In the genomic region with DNA sequence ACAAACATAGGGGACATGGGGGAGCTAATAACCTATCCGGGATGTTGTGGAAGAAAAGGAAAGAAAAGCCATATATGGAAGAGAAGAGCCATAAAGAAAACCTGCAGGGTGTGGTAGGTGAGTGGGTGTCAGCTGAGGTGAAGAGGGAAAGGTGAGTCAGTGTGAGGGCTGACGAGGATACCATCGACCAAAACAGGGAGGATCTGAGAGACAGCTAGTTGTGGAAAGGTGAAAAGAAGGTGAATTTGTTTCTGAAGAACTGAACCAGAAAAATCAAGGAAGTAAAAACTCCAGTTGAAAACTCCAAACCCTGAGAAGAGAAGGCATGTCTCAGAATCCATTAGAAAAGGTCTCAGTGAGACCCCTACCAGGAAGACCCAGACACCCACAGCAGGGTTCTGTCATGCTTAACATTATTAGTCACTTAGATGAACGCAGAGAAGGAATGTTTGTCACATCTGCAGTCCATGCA, we compare ENCODE assay signal across 18 cellular contexts. TPM values are rescaled to one million over a fixed set of nuclear protein-coding genes. Genes with fewer than 3 reads are reported as not detected.
A peak's percentile ranks its signal among the peaks of the same experiment; 100 is the strongest.
DNase-seq lines count a peak whose midpoint lies in the region; ATAC-seq, FAIRE-seq and TF ChIP-seq lines count a peak whose summit lies in the region.
"Had no signal": no experiment of that assay in that cellular context is flagged by ENCODE, and none has a peak within 500 bp of the region (broad histone marks: within the 10 kb centered on the region; RNA-seq: fewer than 3 reads in every experiment).

No MANE protein-coding gene starts in this region.

- intact Hi-C loops in lower lobe of right lung (cut with DNase I): no loop called here

- H3K9me3 ChIP-seq in DOHH2 (ENCODE audit: control insufficient read depth, insufficient read depth, low read length): no peaks in the 10 kb centered on the region
- H3K9me3 ChIP-seq in HEK293 (ENCODE audit: control insufficient read depth, insufficient read depth, low read depth, low read length): no peaks in the 10 kb centered on the region
- no peaks in the 10 kb centered on the region for H3K9me3 ChIP-seq in lower lobe of right lung
- H3K9me3 ChIP-seq: gastrocnemius medialis, neutrophil had no signal

- H3K27me3 Mint-ChIP-seq in memory B cell: no peaks in the 10 kb centered on the region

- H3K27ac ChIP-seq in DOHH2 (ENCODE audit: low read depth, low read length): peak overlapping the region; percentile 2; the same call in 1 of the 2 replicates
- no peak overlapping the region for H3K27ac ChIP-seq in HEK293 (ENCODE audit: extremely low read depth, low read depth, low read length)
- no peak overlapping the region for H3K27ac ChIP-seq in lower lobe of right lung
- H3K27ac ChIP-seq: gastrocnemius medialis, neutrophil, VCaP had no signal

- H3K36me3 ChIP-seq in DOHH2 (ENCODE audit: control insufficient read depth, low read length) (peaks cover 90% of the 10 kb centered on the region), HEK293 (ENCODE audit: control insufficient read depth in 2 of 2, insufficient read depth in 1 of 2, low read length in 2 of 2) (no peaks in the 10 kb centered on the region), bronchial epithelial cell (ENCODE audit: control insufficient read depth, insufficient read depth, low read length) (no peaks in the 10 kb centered on the region), lower lobe of right lung (no peaks in the 10 kb centered on the region)
- H3K36me3 ChIP-seq: gastrocnemius medialis, neutrophil had no signal

- peaks cover 18% of the 10 kb centered on the region; the same call in 1 of the 2 replicates for H4K20me1 ChIP-seq in DOHH2 (ENCODE audit: control insufficient read depth, insufficient read depth, low read depth, low read length)

- peaks cover 98% of the 10 kb centered on the region for H3K79me2 ChIP-seq in DOHH2 (ENCODE audit: control insufficient read depth, low read length)

- FAIRE-seq in bronchial epithelial cell (lab: Jason Lieb, UNC): peak; percentile 94

- H3K4me3 Mint-ChIP-seq in memory B cell: peak overlapping the region; percentile 96

- H3K27ac Mint-ChIP-seq in memory B cell: peak overlapping the region; percentile 88

- no peaks in the 10 kb centered on the region for H3K9me3 Mint-ChIP-seq in memory B cell

- H3K4me2 ChIP-seq in DOHH2 (ENCODE audit: low read length): peak overlapping the region; percentile 85

- H3F3A ChIP-seq in DOHH2 (ENCODE audit: control insufficient read depth, insufficient read depth): peaks cover 11% of the 10 kb centered on the region

- H3K4me1 ChIP-seq in DOHH2 (ENCODE audit: control insufficient read depth, low read length): peaks cover 73% of the 10 kb centered on the region
- no peaks in the 10 kb centered on the region for H3K4me1 ChIP-seq in HEK293 (ENCODE audit: control insufficient read depth, insufficient read depth, low read length)
- peaks cover 7% of the 10 kb centered on the region for H3K4me1 ChIP-seq in lower lobe of right lung

- no peak for TF ChIP-seq CTCF in DOHH2 (IDR thresholded peaks at IDR 0.05; ENCODE audit: low read depth, low read length, poor library complexity, severe bottlenecking)
- TF ChIP-seq CTCF in HEK293 (tag by site-specific recombination; IDR thresholded peaks at IDR 0.05): no peak
- no peak for TF ChIP-seq CTCF in bronchial epithelial cell (IDR thresholded peaks at IDR 0.05; ENCODE audit: insufficient read depth, low read length, severe bottlenecking)
- no peak for TF ChIP-seq CTCF in lower lobe of right lung (IDR thresholded peaks at IDR 0.05)

- ATAC-seq in memory B cell (ENCODE audit: low read depth) (no peak), lower lobe of right lung (no peak)
- ATAC-seq: gastrocnemius medialis, Panc1 had no signal

- CTCF ChIA-PET in HEK293 (lab: Yijun Ruan, JAX): interaction anchor here (0.7 to 0.8 kb wide), 2 partner anchors 11 to 21 kb away, joined by 3 to 4 read pairs; no protein-coding TSS in a partner anchor

- H3K9me2 ChIP-seq in DOHH2 (replicated peaks; ENCODE audit: control insufficient read depth, low read length): no peaks in the 10 kb centered on the region

- H3K4me3 ChIP-seq in DOHH2 (ENCODE audit: low read length) (peak overlapping the region; percentile 82), HEK293 (ENCODE audit: low read depth, low read length) (no peak overlapping the region), bronchial epithelial cell (ENCODE audit: low read depth, low read length) (no peak overlapping the region), lower lobe of right lung (no peak overlapping the region)
- H3K4me3 ChIP-seq: gastrocnemius medialis had no signal

- H3K4me1 Mint-ChIP-seq in memory B cell: peaks cover 65% of the 10 kb centered on the region

- DNase-seq in bronchial epithelial cell (ENCODE audit: low read depth) (peak; percentile 90), memory B cell (ENCODE audit: low spot score in 2 of 2) (no peak), lower lobe of right lung (no peak), DMS153 (lab: John Stamatoyannopoulos, UW) (no peak), islet precursor cell (no peak), kidney glomerular epithelial cell (lab: John Stamatoyannopoulos, UW) (no peak)
- DNase-seq: COR-L47, gastrocnemius medialis, NCI-H2029 treated with DMSO at 0.1 percent for 48 hours, NCI-H526 treated with DMSO at 0.1 percent for 48 hours had no signal

- POLR2A ChIA-PET in HEK293 (lab: Yijun Ruan, JAX): no interaction called here

- H3K36me3 Mint-ChIP-seq in memory B cell: peaks cover 37% of the 10 kb centered on the region

- no peaks in the 10 kb centered on the region for H3K27me3 ChIP-seq in DOHH2 (ENCODE audit: control insufficient read depth, low read length)
- no peaks in the 10 kb centered on the region for H3K27me3 ChIP-seq in bronchial epithelial cell (ENCODE audit: control insufficient read depth, insufficient read depth, low read length)
- H3K27me3 ChIP-seq in lower lobe of right lung (ENCODE audit: low read depth): no peaks in the 10 kb centered on the region
- H3K27me3 ChIP-seq: gastrocnemius medialis, neutrophil had no signal

TF ChIP-seq in HEK293, 187 proteins besides CTCF, POLR2A, EP300 and RAD21:
- TF ChIP-seq, protein P1, sequence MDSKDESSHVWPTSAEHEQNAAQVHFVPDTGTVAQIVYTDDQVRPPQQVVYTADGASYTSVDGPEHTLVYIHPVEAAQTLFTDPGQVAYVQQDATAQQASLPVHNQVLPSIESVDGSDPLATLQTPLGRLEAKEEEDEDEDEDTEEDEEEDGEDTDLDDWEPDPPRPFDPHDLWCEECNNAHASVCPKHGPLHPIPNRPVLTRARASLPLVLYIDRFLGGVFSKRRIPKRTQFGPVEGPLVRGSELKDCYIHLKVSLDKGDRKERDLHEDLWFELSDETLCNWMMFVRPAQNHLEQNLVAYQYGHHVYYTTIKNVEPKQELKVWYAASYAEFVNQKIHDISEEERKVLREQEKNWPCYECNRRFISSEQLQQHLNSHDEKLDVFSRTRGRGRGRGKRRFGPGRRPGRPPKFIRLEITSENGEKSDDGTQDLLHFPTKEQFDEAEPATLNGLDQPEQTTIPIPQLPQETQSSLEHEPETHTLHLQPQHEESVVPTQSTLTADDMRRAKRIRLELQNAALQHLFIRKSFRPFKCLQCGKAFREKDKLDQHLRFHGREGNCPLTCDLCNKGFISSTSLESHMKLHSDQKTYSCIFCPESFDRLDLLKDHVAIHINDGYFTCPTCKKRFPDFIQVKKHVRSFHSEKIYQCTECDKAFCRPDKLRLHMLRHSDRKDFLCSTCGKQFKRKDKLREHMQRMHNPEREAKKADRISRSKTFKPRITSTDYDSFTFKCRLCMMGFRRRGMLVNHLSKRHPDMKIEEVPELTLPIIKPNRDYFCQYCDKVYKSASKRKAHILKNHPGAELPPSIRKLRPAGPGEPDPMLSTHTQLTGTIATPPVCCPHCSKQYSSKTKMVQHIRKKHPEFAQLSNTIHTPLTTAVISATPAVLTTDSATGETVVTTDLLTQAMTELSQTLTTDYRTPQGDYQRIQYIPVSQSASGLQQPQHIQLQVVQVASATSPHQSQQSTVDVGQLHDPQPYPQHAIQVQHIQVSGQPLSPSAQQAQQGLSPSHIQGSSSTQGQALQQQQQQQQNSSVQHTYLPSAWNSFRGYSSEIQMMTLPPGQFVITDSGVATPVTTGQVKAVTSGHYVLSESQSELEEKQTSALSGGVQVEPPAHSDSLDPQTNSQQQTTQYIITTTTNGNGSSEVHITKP (tag by site-specific recombination; IDR thresholded peaks at IDR 0.05): peak; percentile 64
- TF ChIP-seq EGR2 (tag by site-specific recombination; IDR thresholded peaks at IDR 0.05; ENCODE audit: low read depth) (0 out of 2 replicates have a peak, but pooled peaks have one; percentile 13), KLF9 (tag by site-specific recombination; IDR thresholded peaks at IDR 0.05; ENCODE audit: low read depth) (no peak)

RNA-seq across cellular contexts. Expression of gene BLNK, which starts 4.1 kb away (rescaled TPM):
- total RNA-seq in bronchial epithelial cell (2.6 and 9.2 TPM in 2 replicates), lower lobe of right lung (11.2 TPM)
- total RNA-seq: activated CD8-positive, alpha-beta memory T cell treated with anti-CD3 and anti-CD28 coated beads for 36 hours; G401 had no signal

RNA-seq across cellular contexts. Expression of gene DNTT, which starts 37.0 kb away (rescaled TPM):
- total RNA-seq in bronchial epithelial cell: not detected in 2 replicates
- total RNA-seq in lower lobe of right lung: not detected
- total RNA-seq: activated CD8-positive, alpha-beta memory T cell treated with anti-CD3 and anti-CD28 coated beads for 36 hours; G401; gastrocnemius medialis; subcutaneous adipose tissue had no signal
